Comparison of ENCODE assay signal across 16 cellular contexts in genomic region chr12:12776261-12776660, GRCh38. TPM values are rescaled to one million over a fixed set of nuclear protein-coding genes. Genes with fewer than 3 reads are reported as not detected.
DNase-seq lines count a peak whose midpoint lies in the region; ATAC-seq and TF ChIP-seq lines count a peak whose summit lies in the region.
"Had no signal": no experiment of that assay in that cellular context is flagged by ENCODE, and none has a peak within 500 bp of the region (broad histone marks: within the 10 kb centered on the region; RNA-seq: fewer than 3 reads in every experiment).

No MANE protein-coding gene starts in this region.

- no peak overlapping the region for H3K4me3 ChIP-seq in neural progenitor cell
- H3K4me3 ChIP-seq: coronary artery, gastrocnemius medialis had no signal

- H3K27me3 ChIP-seq in neural progenitor cell, result no peaks in the 10 kb centered on the region
- H3K27me3 ChIP-seq: gastrocnemius medialis had no signal

- H3K4me3 Mint-ChIP-seq in T-helper 17 cell (no peak overlapping the region), neural progenitor cell (no peak overlapping the region)
- H3K4me3 Mint-ChIP-seq: stimulated activated memory B cell treated with anti-CD40 and anti-IgM and Interleukin-4, amounts not matched to agents 10 μg/mL and 1 μg/mL and 100 μg/mL, for 72 hours; T-helper 1 cell treated with Interleukin-12 subunit alpha and Interleukin-12 subunit beta and Interleukin-4 antibody, amounts not matched to agents 30 μg/mL and 1 μg/mL, for 36 hours had no signal

- H3K36me3 ChIP-seq in neural progenitor cell, result no peaks in the 10 kb centered on the region
- H3K36me3 ChIP-seq: gastrocnemius medialis had no signal

- intact Hi-C loops in head of caudate nucleus (cut with DNase I), result no loop called here

- peak; percentile 13 for DNase-seq in DMS79 treated with DMSO at 0.1 percent for 48 hours (lab: John Stamatoyannopoulos, UW)
- no peak for DNase-seq in DMS79 (lab: John Stamatoyannopoulos, UW)
- DNase-seq in NCI-H146 (lab: John Stamatoyannopoulos, UW), result peak; percentile 97
- DNase-seq in T-helper 17 cell, result no peak
- DNase-seq in neural progenitor cell (ENCODE audit: low spot score), result no peak
- DNase-seq in T-helper 2 cell, result no peak
- no peak for DNase-seq in epidermal melanocyte (ENCODE audit: insufficient read length, low spot score)
- DNase-seq in head of caudate nucleus, result no peak
- DNase-seq: activated naive CD4-positive, alpha-beta T cell treated with anti-CD3 and anti-CD28 coated beads, Interleukin-2, amount 50 U/mL, for 16 hours; gastrocnemius medialis; left ventricle myocardium superior; occipital lobe had no signal

- H3K27ac Mint-ChIP-seq in T-helper 17 cell (peak overlapping the region; percentile 41), neural progenitor cell (peak overlapping the region; percentile 7)
- H3K27ac Mint-ChIP-seq: stimulated activated memory B cell treated with anti-CD40 and anti-IgM and Interleukin-4, amounts not matched to agents 10 μg/mL and 1 μg/mL and 100 μg/mL, for 72 hours; T-helper 1 cell treated with Interleukin-12 subunit alpha and Interleukin-12 subunit beta and Interleukin-4 antibody, amounts not matched to agents 30 μg/mL and 1 μg/mL, for 36 hours had no signal

- H3K9me3 ChIP-seq in T-helper 17 cell (ENCODE audit: control insufficient read depth, low read length, poor library complexity, severe bottlenecking) (no peaks in the 10 kb centered on the region), neural progenitor cell (ENCODE audit: low read depth) (no peaks in the 10 kb centered on the region)
- H3K9me3 ChIP-seq: gastrocnemius medialis had no signal

- H3K9me3 Mint-ChIP-seq in neural progenitor cell, result peaks cover 15% of the 10 kb centered on the region
- H3K9me3 Mint-ChIP-seq: stimulated activated memory B cell treated with anti-CD40 and anti-IgM and Interleukin-4, amounts not matched to agents 10 μg/mL and 1 μg/mL and 100 μg/mL, for 72 hours had no signal

- H3K9ac ChIP-seq in neural progenitor cell, result no peak overlapping the region

- H3K79me2 ChIP-seq in neural progenitor cell (ENCODE audit: low read depth), result no peaks in the 10 kb centered on the region

- H3F3A ChIP-seq in neural progenitor cell (ENCODE audit: low read depth), result peaks cover 5% of the 10 kb centered on the region

- H3K36me3 Mint-ChIP-seq in T-helper 17 cell (ENCODE audit: low read depth) (no peaks in the 10 kb centered on the region), neural progenitor cell (peaks cover 11% of the 10 kb centered on the region)
- H3K36me3 Mint-ChIP-seq: stimulated activated memory B cell treated with anti-CD40 and anti-IgM and Interleukin-4, amounts not matched to agents 10 μg/mL and 1 μg/mL and 100 μg/mL, for 72 hours had no signal

- H3K4me1 ChIP-seq in neural progenitor cell, result no peaks in the 10 kb centered on the region

- TF ChIP-seq CTCF in neural progenitor cell (IDR thresholded peaks at IDR 0.05), result no peak

- no peaks in the 10 kb centered on the region for H4K20me1 ChIP-seq in neural progenitor cell (ENCODE audit: low read depth)

- no peak for ATAC-seq in T-helper 17 cell
- ATAC-seq: gastrocnemius medialis; left ventricle myocardium superior; stimulated activated memory B cell treated with anti-CD40 and anti-IgM and Interleukin-4, amounts not matched to agents 10 μg/mL and 1 μg/mL and 100 μg/mL, for 72 hours had no signal

- H3K4me2 ChIP-seq in neural progenitor cell, result no peak overlapping the region

- H3K4me1 Mint-ChIP-seq in T-helper 17 cell, result no peaks in the 10 kb centered on the region
- H3K4me1 Mint-ChIP-seq in neural progenitor cell, result no peaks in the 10 kb centered on the region

- H3K27me3 Mint-ChIP-seq in T-helper 17 cell (no peaks in the 10 kb centered on the region), neural progenitor cell (ENCODE audit: insufficient read depth, low read depth) (peaks cover 2% of the 10 kb centered on the region)
- H3K27me3 Mint-ChIP-seq: stimulated activated memory B cell treated with anti-CD40 and anti-IgM and Interleukin-4, amounts not matched to agents 10 μg/mL and 1 μg/mL and 100 μg/mL, for 72 hours had no signal

- H3K27ac ChIP-seq in neural progenitor cell, result no peak overlapping the region
- H3K27ac ChIP-seq: 22Rv1, coronary artery, gastrocnemius medialis had no signal

- no peak overlapping the region for H2AFZ ChIP-seq in neural progenitor cell (replicated peaks)

RNA-seq across cellular contexts. Expression of gene APOLD1, which starts 9.2 kb away (rescaled TPM):
- total RNA-seq in T-helper 17 cell, result 1 to 10 TPM; 3.1 to 5.1 TPM
- total RNA-seq in neural progenitor cell (ENCODE audit: low replicate concordance), result 7.4 and 11.8 TPM in 2 replicates

RNA-seq across cellular contexts. Expression of gene DDX47, which starts 36.9 kb away (rescaled TPM):
- total RNA-seq in T-helper 17 cell (100 to 1,000 TPM; 135 to 141 TPM), neural progenitor cell (ENCODE audit: low replicate concordance) (86.2 and 107 TPM in 2 replicates)

RNA-seq across cellular contexts. Expression of gene CDKN1B, which starts 59.1 kb away (rescaled TPM):
- total RNA-seq in T-helper 17 cell (100 to 1,000 TPM; 202 to 252 TPM), neural progenitor cell (ENCODE audit: low replicate concordance) (75.5 and 84.2 TPM in 2 replicates)

Comparison
In these comparisons a context has a peak if more than half of its experiments do, and no peak if none do; other contexts are left out.
1. DNase-seq: peak in DMS79 treated with DMSO at 0.1 percent for 48 hours (single experiment) and NCI-H146 (single experiment); none in DMS79 (single experiment), T-helper 17 cell (0 of 3), neural progenitor cell (single experiment), T-helper 2 cell (0 of 5), epidermal melanocyte (single experiment) and head of caudate nucleus (0 of 42).